Comparison of ENCODE assay signal across 16 cellular contexts in the genomic region with DNA sequence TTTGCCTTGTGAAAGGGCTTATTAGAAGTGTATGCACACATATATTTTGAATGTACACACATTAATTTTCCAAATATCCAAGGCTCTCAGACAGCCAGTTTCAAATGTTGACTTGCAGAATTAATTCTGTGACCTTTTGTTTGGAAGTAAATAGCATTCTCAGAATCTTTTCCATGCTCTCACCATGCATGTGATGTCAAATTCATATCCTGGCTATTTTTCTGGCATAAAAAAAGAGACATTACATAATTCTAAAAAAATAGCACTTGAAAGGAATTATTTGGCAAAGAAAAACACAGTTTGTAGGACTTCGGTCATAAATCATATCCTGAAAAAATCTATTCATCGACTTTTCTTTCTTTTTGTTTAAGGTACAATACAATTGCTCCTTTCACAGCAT.
"Had no signal": no experiment of that assay in that cellular context is flagged by ENCODE, and none has a peak within 500 bp of the region (broad histone marks: within the 10 kb centered on the region; RNA-seq: fewer than 3 reads in every experiment).

No MANE protein-coding gene starts in this region.

- H3K4me3 ChIP-seq: hepatocyte, lung, tibial nerve had no signal

- H3K4me1 ChIP-seq: parathyroid adenoma had no signal

- ATAC-seq: activated T-cell treated with anti-CD3 and anti-CD28 coated beads, Interleukin-2, amount 50 U/mL, for 4 hours; stimulated activated naive B cell treated with anti-CD40 and anti-IgM and Interleukin-4, amounts not matched to agents 10 μg/mL and 1 μg/mL and 100 μg/mL, for 72 hours; WTC11 had no signal

- DNase-seq: activated CD4-positive, alpha-beta memory T cell treated with anti-CD3 and anti-CD28 coated beads, Interleukin-2, amount 10 ng/mL, durations not matched to agents 7 days and 5 days; activated CD4-positive, alpha-beta T cell treated with anti-CD3 and anti-CD28 coated beads for 4 hours; activated effector memory CD4-positive, alpha-beta T cell treated with Interleukin-2 at 50 U/mL for 16 hours; activated T-cell treated with anti-CD3 and anti-CD28 coated beads, Interleukin-2, amount 50 U/mL, for 4 hours; amniotic stem cell; effector memory CD4-positive, alpha-beta T cell; naive B cell; stimulated activated CD4-positive, alpha-beta T cell treated with anti-CD3 and anti-CD28 coated beads, Interleukin-15, amount 100 ng/mL, for 24 hours; stimulated activated CD4-positive, alpha-beta T cell treated with anti-CD3 and anti-CD28 coated beads, Interleukin-4, amount 100 ng/mL, for 1 hour; stimulated activated naive B cell treated with anti-CD40 and anti-IgM and Interleukin-4, amounts not matched to agents 10 μg/mL and 1 μg/mL and 100 μg/mL, for 72 hours; SW 1271 had no signal

- H3K36me3 ChIP-seq: tibial nerve had no signal

- H3K27ac ChIP-seq: hepatocyte, parathyroid adenoma had no signal

- H3K27me3 ChIP-seq: hepatocyte, tibial nerve had no signal

- H2AFZ ChIP-seq: hepatocyte, parathyroid adenoma had no signal

- H3K9ac ChIP-seq: parathyroid adenoma had no signal

- H3K9me3 ChIP-seq: tibial nerve had no signal

- H3K4me2 ChIP-seq: hepatocyte had no signal
